In genomic region chr6:154605207-154605877, GRCh38 we compare ENCODE assay signal across 10 cellular contexts.
DNase-seq lines count a peak whose midpoint lies in the region; ATAC-seq and FAIRE-seq lines count a peak whose summit lies in the region.
"Had no signal": no experiment of that assay in that cellular context is flagged by ENCODE, and none has a peak within 500 bp of the region (broad histone marks: within the 10 kb centered on the region; RNA-seq: fewer than 3 reads in every experiment).

No MANE protein-coding gene starts in this region.

- no peak overlapping the region for H3K9ac ChIP-seq in trophoblast cell (ENCODE audit: low read length)

- no peak overlapping the region for H4K91ac ChIP-seq in trophoblast cell (ENCODE audit: low read depth, low read length)

- peak overlapping the region; percentile 44 for H3K27ac ChIP-seq in CD4-positive, CD25-positive, alpha-beta regulatory T cell (ENCODE audit: insufficient read depth, low read length, poor library complexity, severe bottlenecking)
- no peak overlapping the region for H3K27ac ChIP-seq in trophoblast cell (ENCODE audit: low read depth, low read length)

- no peaks in the 10 kb centered on the region for H3K79me1 ChIP-seq in trophoblast cell (ENCODE audit: low read length)

- no peak overlapping the region for H3K4me2 ChIP-seq in trophoblast cell (ENCODE audit: low read length)

- H3K36me3 ChIP-seq in CD4-positive, CD25-positive, alpha-beta regulatory T cell (ENCODE audit: control insufficient read depth, insufficient read depth, low read length), result no peaks in the 10 kb centered on the region
- H3K36me3 ChIP-seq in trophoblast cell (ENCODE audit: control insufficient read depth in 1 of 2, insufficient read depth in 2 of 2, low read length in 2 of 2), result no peaks in the 10 kb centered on the region

- H3K23ac ChIP-seq in trophoblast cell (ENCODE audit: low read length), result no peak overlapping the region

- H2BK5ac ChIP-seq in trophoblast cell (ENCODE audit: low read depth, low read length, poor library complexity), result no peak overlapping the region

- H3K9me3 Mint-ChIP-seq in CD4-positive, CD25-positive, alpha-beta regulatory T cell, result no peaks in the 10 kb centered on the region
- H3K9me3 Mint-ChIP-seq in activated T-cell treated with anti-CD3 and anti-CD28 coated beads, Interleukin-2, amount 50 U/mL, for 4 hours, result no peaks in the 10 kb centered on the region

- H3K27me3 Mint-ChIP-seq in CD4-positive, CD25-positive, alpha-beta regulatory T cell, result no peaks in the 10 kb centered on the region
- peaks cover 5% of the 10 kb centered on the region for H3K27me3 Mint-ChIP-seq in activated T-cell treated with anti-CD3 and anti-CD28 coated beads, Interleukin-2, amount 50 U/mL, for 4 hours (ENCODE audit: low read depth)

- H3K9me3 ChIP-seq in CD4-positive, CD25-positive, alpha-beta regulatory T cell (ENCODE audit: control insufficient read depth in 2 of 2, low read length in 2 of 2), result no peaks in the 10 kb centered on the region
- H3K9me3 ChIP-seq in trophoblast cell (ENCODE audit: insufficient read depth, low read depth, low read length), result no peaks in the 10 kb centered on the region

- DNase-seq in CD4-positive, CD25-positive, alpha-beta regulatory T cell, result peak in 2 of 3 donors; percentile 9 to 53
- DNase-seq in activated T-cell treated with anti-CD3 and anti-CD28 coated beads, Interleukin-2, amount 50 U/mL, for 4 hours, result peak; percentile 29
- DNase-seq in DMS153 (lab: John Stamatoyannopoulos, UW) (no peak), posterior vena cava (ENCODE audit: low spot score) (no peak), trophoblast cell (no peak), HTR-8/SVneo (ENCODE audit: insufficient read length, low spot score) (no peak)
- DNase-seq: Calu3 had no signal

- H2BK120ac ChIP-seq in trophoblast cell (ENCODE audit: insufficient read depth, low read length, poor library complexity), result no peak overlapping the region

- H3K36me3 Mint-ChIP-seq in CD4-positive, CD25-positive, alpha-beta regulatory T cell, result no peaks in the 10 kb centered on the region
- H3K36me3 Mint-ChIP-seq in activated T-cell treated with anti-CD3 and anti-CD28 coated beads, Interleukin-2, amount 50 U/mL, for 4 hours (ENCODE audit: insufficient read depth), result no peaks in the 10 kb centered on the region

- peaks cover 0 to 35% (median 21%) of the 10 kb centered on the region in 4 donors for H3K4me1 Mint-ChIP-seq in CD4-positive, CD25-positive, alpha-beta regulatory T cell
- H3K4me1 Mint-ChIP-seq in activated T-cell treated with anti-CD3 and anti-CD28 coated beads, Interleukin-2, amount 50 U/mL, for 4 hours (ENCODE audit: low read depth), result peaks cover 39% of the 10 kb centered on the region

- no peak overlapping the region for H4K8ac ChIP-seq in trophoblast cell (ENCODE audit: low read depth, low read length)

- no peaks in the 10 kb centered on the region for H3K79me2 ChIP-seq in trophoblast cell (ENCODE audit: control insufficient read depth, insufficient read depth, low read length, poor library complexity)

- peak; percentile 17 to 40 for ATAC-seq in CD4-positive, CD25-positive, alpha-beta regulatory T cell (ENCODE audit: low read depth in 2 of 2)
- peak; percentile 46 for ATAC-seq in GM19025 (IDR thresholded peaks at IDR 0.05; ENCODE audit: low read depth, unreplicated experiment)
- peak; percentile 57 for ATAC-seq in HG02981 (IDR thresholded peaks at IDR 0.05; ENCODE audit: unreplicated experiment)
- ATAC-seq in activated T-cell treated with anti-CD3 and anti-CD28 coated beads, Interleukin-2, amount 50 U/mL, for 4 hours, result peak; percentile 36 to 42

- H2BK12ac ChIP-seq in trophoblast cell (ENCODE audit: low read length), result no peak overlapping the region

- H3K4ac ChIP-seq in trophoblast cell (ENCODE audit: low read depth, low read length), result no peak overlapping the region

- peak overlapping the region; percentile 28 to 69 (median 56) for H3K4me3 Mint-ChIP-seq in CD4-positive, CD25-positive, alpha-beta regulatory T cell
- H3K4me3 Mint-ChIP-seq in activated T-cell treated with anti-CD3 and anti-CD28 coated beads, Interleukin-2, amount 50 U/mL, for 4 hours, result peak overlapping the region; percentile 51
- H3K4me3 Mint-ChIP-seq: neural crest cell had no signal

- no peak overlapping the region for H4K12ac ChIP-seq in trophoblast cell (ENCODE audit: low read depth, low read length)

- H3K27me3 ChIP-seq in CD4-positive, CD25-positive, alpha-beta regulatory T cell (ENCODE audit: control insufficient read depth, insufficient read depth, low read length), result no peaks in the 10 kb centered on the region
- no peaks in the 10 kb centered on the region for H3K27me3 ChIP-seq in trophoblast cell (ENCODE audit: insufficient read depth, low read length)

- intact Hi-C loops in posterior vena cava (cut with DNase I), result no loop called here

- H3K14ac ChIP-seq in trophoblast cell (ENCODE audit: low read length), result no peak overlapping the region

- FAIRE-seq in HTR-8/SVneo (lab: Jason Lieb, UNC), result no peak

- no peak overlapping the region for H3K18ac ChIP-seq in trophoblast cell (ENCODE audit: low read length)

- H3K27ac Mint-ChIP-seq in CD4-positive, CD25-positive, alpha-beta regulatory T cell, result peak overlapping the region; percentile 50 to 88 (median 59)

- no CpG with 5 or more reads among the region's 7 CpGs for WGBS in trophoblast cell (ENCODE audit: extremely low coverage, insufficient coverage, insufficient read length)

- H2AK5ac ChIP-seq in trophoblast cell (ENCODE audit: low read length), result no peak overlapping the region

- peaks cover 25% of the 10 kb centered on the region for H3K4me1 ChIP-seq in CD4-positive, CD25-positive, alpha-beta regulatory T cell (ENCODE audit: control insufficient read depth, insufficient read depth, low read length, poor library complexity, severe bottlenecking)
- no peaks in the 10 kb centered on the region for H3K4me1 ChIP-seq in trophoblast cell (ENCODE audit: control insufficient read depth in 1 of 2, insufficient read depth in 2 of 2, low read length in 2 of 2)

- peak overlapping the region; percentile 59 for H3K4me3 ChIP-seq in CD4-positive, CD25-positive, alpha-beta regulatory T cell (ENCODE audit: low read depth, low read length)
- no peak overlapping the region for H3K4me3 ChIP-seq in trophoblast cell (ENCODE audit: low read depth, low read length)

- no peak overlapping the region for H2AFZ ChIP-seq in trophoblast cell (ENCODE audit: insufficient read depth, low read length, poor library complexity)

Comparison
In these comparisons a context has a peak if more than half of its experiments do, and no peak if none do; other contexts are left out.
1. DNase-seq: peak in CD4-positive, CD25-positive, alpha-beta regulatory T cell (2 of 3) and activated T-cell treated with anti-CD3 and anti-CD28 coated beads, Interleukin-2, amount 50 U/mL, for 4 hours (single experiment); none in DMS153 (single experiment), posterior vena cava (single experiment), trophoblast cell (0 of 2) and HTR-8/SVneo (single experiment).
2. Peak in every context shown above with its lines, with median percentiles within 50 percentile points of each other: ATAC-seq.